Comparison of ENCODE assay signal across 8 cellular contexts in genomic region chr11:33802414-33802950, GRCh38.
DNase-seq lines count a peak whose midpoint lies in the region; ATAC-seq and TF ChIP-seq lines count a peak whose summit lies in the region.

No MANE protein-coding gene starts in this region.

- no peak for TF ChIP-seq POLR2A in NB4 (IDR thresholded peaks at IDR 0.05; ENCODE audit: extremely low read depth, insufficient read length)

- H3K27ac ChIP-seq in epithelial cell of prostate (no peak overlapping the region), tibial artery (no peak overlapping the region)

- no peaks in the 10 kb centered on the region for H3K9me3 ChIP-seq in tibial artery

- intact Hi-C loops in tibial artery (cut with DNase I; ENCODE audit: low total_unique reads) = no loop called here

- peak; percentile 99 for ATAC-seq in SK-N-SH treated with all-trans-retinoic acid at 6 μM for 48 hours
- ATAC-seq in HG03039 (IDR thresholded peaks at IDR 0.05; ENCODE audit: unreplicated experiment) = no peak

- peaks cover 0 to 33% of the 10 kb centered on the region in 2 donors for H3K27me3 ChIP-seq in tibial artery

- peaks cover 0 to 11% (median 5%) of the 10 kb centered on the region in 4 donors for H3K4me1 ChIP-seq in tibial artery

- TF ChIP-seq CTCF in NB4 (IDR thresholded peaks at IDR 0.05; ENCODE audit: low read depth, low read length) (no peak), tibial artery (IDR thresholded peaks at IDR 0.05) (no peak)

- peak; percentile 58 for DNase-seq in NB4 (ENCODE audit: low read depth)
- peak; percentile 37 for DNase-seq in epithelial cell of prostate (ENCODE audit: low read depth, low spot score)
- peak; percentile 44 for DNase-seq in middle frontal gyrus (ENCODE audit: extremely low spot score, low spot score)
- DNase-seq in tibial artery = peak; percentile 36 to 66
- no peak for DNase-seq in effector CD4-positive, alpha-beta T cell

- H3K4me3 ChIP-seq in GM08714 (ENCODE audit: low read length) = peak overlapping the region; percentile 19; the same call in 1 of the 2 replicates
- no peak overlapping the region for H3K4me3 ChIP-seq in NB4 (ENCODE audit: low read depth, low read length)
- H3K4me3 ChIP-seq in tibial artery = peak overlapping the region in 1 of 2 donors; percentile 26

- no peaks in the 10 kb centered on the region for H3K36me3 ChIP-seq in tibial artery

TF ChIP-seq in SK-N-SH treated with all-trans-retinoic acid at 6 μM for 48 hours, 23 proteins besides CTCF, POLR2A, EP300 and RAD21:
- TF ChIP-seq TCF4 (CRISPR knock-in tag; IDR thresholded peaks at IDR 0.05; ENCODE audit: borderline replicate concordance) (peak; percentile 21; the same call in 1 of the 2 replicates), CREB5 (CRISPR knock-in tag; IDR thresholded peaks at IDR 0.05; ENCODE audit: low read depth) (no peak), TOX (CRISPR knock-in tag; IDR thresholded peaks at IDR 0.05; ENCODE audit: borderline replicate concordance) (no peak), ZNF8 (CRISPR knock-in tag; IDR thresholded peaks at IDR 0.05) (no peak), ZFP3 (CRISPR knock-in tag; IDR thresholded peaks at IDR 0.05) (no peak), RARB (CRISPR knock-in tag; IDR thresholded peaks at IDR 0.05) (no peak)
- TF ChIP-seq, protein P1, sequence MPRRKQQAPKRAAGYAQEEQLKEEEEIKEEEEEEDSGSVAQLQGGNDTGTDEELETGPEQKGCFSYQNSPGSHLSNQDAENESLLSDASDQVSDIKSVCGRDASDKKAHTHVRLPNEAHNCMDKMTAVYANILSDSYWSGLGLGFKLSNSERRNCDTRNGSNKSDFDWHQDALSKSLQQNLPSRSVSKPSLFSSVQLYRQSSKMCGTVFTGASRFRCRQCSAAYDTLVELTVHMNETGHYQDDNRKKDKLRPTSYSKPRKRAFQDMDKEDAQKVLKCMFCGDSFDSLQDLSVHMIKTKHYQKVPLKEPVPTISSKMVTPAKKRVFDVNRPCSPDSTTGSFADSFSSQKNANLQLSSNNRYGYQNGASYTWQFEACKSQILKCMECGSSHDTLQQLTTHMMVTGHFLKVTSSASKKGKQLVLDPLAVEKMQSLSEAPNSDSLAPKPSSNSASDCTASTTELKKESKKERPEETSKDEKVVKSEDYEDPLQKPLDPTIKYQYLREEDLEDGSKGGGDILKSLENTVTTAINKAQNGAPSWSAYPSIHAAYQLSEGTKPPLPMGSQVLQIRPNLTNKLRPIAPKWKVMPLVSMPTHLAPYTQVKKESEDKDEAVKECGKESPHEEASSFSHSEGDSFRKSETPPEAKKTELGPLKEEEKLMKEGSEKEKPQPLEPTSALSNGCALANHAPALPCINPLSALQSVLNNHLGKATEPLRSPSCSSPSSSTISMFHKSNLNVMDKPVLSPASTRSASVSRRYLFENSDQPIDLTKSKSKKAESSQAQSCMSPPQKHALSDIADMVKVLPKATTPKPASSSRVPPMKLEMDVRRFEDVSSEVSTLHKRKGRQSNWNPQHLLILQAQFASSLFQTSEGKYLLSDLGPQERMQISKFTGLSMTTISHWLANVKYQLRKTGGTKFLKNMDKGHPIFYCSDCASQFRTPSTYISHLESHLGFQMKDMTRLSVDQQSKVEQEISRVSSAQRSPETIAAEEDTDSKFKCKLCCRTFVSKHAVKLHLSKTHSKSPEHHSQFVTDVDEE (CRISPR knock-in tag; IDR thresholded peaks at IDR 0.05) = 0 out of 2 replicates have a peak, but pooled peaks have one; percentile 40
TF ChIP-seq in SK-N-SH treated with all-trans-retinoic acid at 6 μM for 48 hours: peak in this region for 2.
